Comparison of ENCODE assay signal across 24 cellular contexts in genomic region chr1:78958711-78959110, GRCh38. TPM values are rescaled to one million over a fixed set of nuclear protein-coding genes. Genes with fewer than 3 reads are reported as not detected.
DNase-seq lines count a peak whose midpoint lies in the region; ATAC-seq, FAIRE-seq and TF ChIP-seq lines count a peak whose summit lies in the region.
"Had no signal": no experiment of that assay in that cellular context is flagged by ENCODE, and none has a peak within 500 bp of the region (broad histone marks: within the 10 kb centered on the region; RNA-seq: fewer than 3 reads in every experiment).

No MANE protein-coding gene starts in this region.

- no peak overlapping the region for H3K27ac Mint-ChIP-seq in astrocyte (ENCODE audit: unreplicated experiment)
- H3K27ac Mint-ChIP-seq: CD14-positive monocyte; CD4-positive, alpha-beta T cell; CD8-positive, alpha-beta memory T cell; GM23338; H9 had no signal

- DNase-seq in astrocyte (ENCODE audit: low read depth) (peak; percentile 2), dermis blood vessel endothelial cell (peak; percentile 12), fibroblast of pulmonary artery (ENCODE audit: low read depth) (peak; percentile 56), WERI-Rb-1 (no peak), NCI-H128 (lab: John Stamatoyannopoulos, UW; ENCODE audit: unreplicated experiment) (no peak), NCI-H1417 treated with DMSO at 0.1 percent for 48 hours (lab: John Stamatoyannopoulos, UW) (no peak)
- DNase-seq: BE2C; CD4-positive, alpha-beta T cell; CD8-positive, alpha-beta memory T cell; DMS 273 treated with DMSO at 0.1 percent for 48 hours; DMS79; EL; GDM1; H9 had no signal

- no peak overlapping the region for H2AFZ ChIP-seq in astrocyte (ENCODE audit: low read depth, low read length)
- H2AFZ ChIP-seq: GM23338 had no signal

- no peaks in the 10 kb centered on the region for H3K79me2 ChIP-seq in astrocyte (ENCODE audit: insufficient read depth, low read length)

- peaks cover 2% of the 10 kb centered on the region for H3K9me3 Mint-ChIP-seq in astrocyte (ENCODE audit: unreplicated experiment)
- H3K9me3 Mint-ChIP-seq: GM23338 had no signal

- no peaks in the 10 kb centered on the region for H3K4me1 ChIP-seq in astrocyte (ENCODE audit: insufficient read depth, low read length)
- H3K4me1 ChIP-seq: BE2C; BLaER1 treated with 17β-estradiol and CSF1 and Interleukin-3, amounts not matched to agents 10 nM and 100 nM had no signal

- no peaks in the 10 kb centered on the region for H3K36me3 ChIP-seq in astrocyte (ENCODE audit: insufficient read depth, low read length)
- no peaks in the 10 kb centered on the region for H3K36me3 ChIP-seq in WERI-Rb-1
- H3K36me3 ChIP-seq: BE2C; BLaER1 treated with 17β-estradiol and CSF1 and Interleukin-3, amounts not matched to agents 10 nM and 100 nM had no signal

- H3K27ac ChIP-seq in astrocyte (ENCODE audit: low read depth, low read length) (no peak overlapping the region), WERI-Rb-1 (no peak overlapping the region)
- H3K27ac ChIP-seq: BLaER1 treated with 17β-estradiol and CSF1 and Interleukin-3, amounts not matched to agents 10 nM and 100 nM had no signal

- H3K9ac ChIP-seq in astrocyte (ENCODE audit: low read length) = no peak overlapping the region
- H3K9ac ChIP-seq: BLaER1 treated with 17β-estradiol and CSF1 and Interleukin-3, amounts not matched to agents 10 nM and 100 nM had no signal

- H3K9me3 ChIP-seq in astrocyte (ENCODE audit: insufficient read depth, low read depth, low read length) = no peaks in the 10 kb centered on the region
- no peaks in the 10 kb centered on the region for H3K9me3 ChIP-seq in WERI-Rb-1 (ENCODE audit: severe bottlenecking)
- H3K9me3 ChIP-seq: BE2C; BLaER1 treated with 17β-estradiol and CSF1 and Interleukin-3, amounts not matched to agents 10 nM and 100 nM had no signal

- H3K4me2 ChIP-seq in astrocyte (ENCODE audit: low read length) = no peak overlapping the region
- H3K4me2 ChIP-seq: BLaER1 treated with 17β-estradiol and CSF1 and Interleukin-3, amounts not matched to agents 10 nM and 100 nM; GM23338 had no signal

- peaks cover 4% of the 10 kb centered on the region for H3K36me3 Mint-ChIP-seq in astrocyte (ENCODE audit: low read depth, unreplicated experiment)
- H3K36me3 Mint-ChIP-seq: CD14-positive monocyte; CD8-positive, alpha-beta memory T cell had no signal

- no peaks in the 10 kb centered on the region for H4K20me1 ChIP-seq in astrocyte (ENCODE audit: insufficient read depth, low read length)
- H4K20me1 ChIP-seq: BLaER1 treated with 17β-estradiol and CSF1 and Interleukin-3, amounts not matched to agents 10 nM and 100 nM had no signal

- H3K4me1 Mint-ChIP-seq in astrocyte (ENCODE audit: low read depth, unreplicated experiment) = no peaks in the 10 kb centered on the region
- H3K4me1 Mint-ChIP-seq: CD14-positive monocyte; CD8-positive, alpha-beta memory T cell; GM23338; H9 had no signal

- H3K4me3 ChIP-seq in astrocyte (ENCODE audit: insufficient read depth, low read depth, low read length) (no peak overlapping the region), fibroblast of pulmonary artery (replicated peaks; ENCODE audit: low read depth, low read length) (no peak overlapping the region), WERI-Rb-1 (ENCODE audit: low read depth, low read length) (no peak overlapping the region)
- H3K4me3 ChIP-seq: BLaER1 treated with 17β-estradiol and CSF1 and Interleukin-3, amounts not matched to agents 10 nM and 100 nM; GM12878; GM23338 had no signal

- no peak for FAIRE-seq in astrocyte (lab: Jason Lieb, UNC)
- FAIRE-seq: D721Med, GM12878 had no signal

- ATAC-seq in GM21390 (IDR thresholded peaks at IDR 0.05; ENCODE audit: unreplicated experiment) = no peak
- ATAC-seq: GM12878, GM23338, HCT116 had no signal

- no peaks in the 10 kb centered on the region for H3K27me3 ChIP-seq in astrocyte (ENCODE audit: insufficient read depth, low read length)
- no peaks in the 10 kb centered on the region for H3K27me3 ChIP-seq in WERI-Rb-1 (ENCODE audit: insufficient read depth, low read depth, severe bottlenecking)
- H3K27me3 ChIP-seq: BE2C; BLaER1 treated with 17β-estradiol and CSF1 and Interleukin-3, amounts not matched to agents 10 nM and 100 nM had no signal

- no peaks in the 10 kb centered on the region for H3K27me3 Mint-ChIP-seq in astrocyte (ENCODE audit: low read depth, unreplicated experiment)
- H3K27me3 Mint-ChIP-seq: CD4-positive, alpha-beta T cell; CD8-positive, alpha-beta memory T cell had no signal

- no peak overlapping the region for H3K4me3 Mint-ChIP-seq in astrocyte (ENCODE audit: unreplicated experiment)
- H3K4me3 Mint-ChIP-seq: CD14-positive monocyte; CD4-positive, alpha-beta T cell; CD8-positive, alpha-beta memory T cell; GM23338; H9 had no signal

- TF ChIP-seq CTCF in astrocyte (IDR thresholded peaks at IDR 0.05; ENCODE audit: insufficient read depth, low read depth, low read length) = no peak
- no peak for TF ChIP-seq CTCF in fibroblast of pulmonary artery (IDR thresholded peaks at IDR 0.05; ENCODE audit: low read length, missing control alignments)
- TF ChIP-seq CTCF in WERI-Rb-1 (IDR thresholded peaks at IDR 0.05; ENCODE audit: low read depth, low read length) = no peak

RNA-seq across cellular contexts. Expression of gene ADGRL4, which starts 47.8 kb away (rescaled TPM):
- total RNA-seq in astrocyte (18.7 and 19.6 TPM in 2 replicates), dermis blood vessel endothelial cell (157 and 322 TPM in 2 replicates)
- total RNA-seq: A172; A673; CD4-positive, alpha-beta T cell; CD8-positive, alpha-beta memory T cell; GM12878; H4 had no signal

Comparison
In these comparisons a context has a peak if more than half of its experiments do, and no peak if none do; other contexts are left out.
1. DNase-seq: peak in astrocyte (single experiment), dermis blood vessel endothelial cell (single experiment) and fibroblast of pulmonary artery (single experiment); none in WERI-Rb-1 (single experiment), NCI-H128 (single experiment) and NCI-H1417 treated with DMSO at 0.1 percent for 48 hours (single experiment).